8 cellular contexts compared by ENCODE assay signal in genomic region chr6:34249469-34250370, GRCh38. TPM values are rescaled to one million over a fixed set of nuclear protein-coding genes. Genes with fewer than 3 reads are reported as not detected.
DNase-seq lines count a peak whose midpoint lies in the region; ATAC-seq and TF ChIP-seq lines count a peak whose summit lies in the region.

No MANE protein-coding gene starts in this region.

- peak overlapping the region; percentile 81 for H3K9ac ChIP-seq in HCT116 (ENCODE audit: low read length)

- CTCF ChIA-PET in HCT116 (lab: Charles Lee) = interaction anchor here (0.6 to 4.9 kb wide), 9 partner anchors 13 to 890 kb away, joined by 3 to 69 read pairs (median 7); partner anchors contain the start of gene HMGA1

- H3K27ac ChIP-seq in HCT116 (ENCODE audit: low read depth, low read length) (peak overlapping the region; percentile 28; the same call in 1 of the 2 replicates), SJCRH30 (no peak overlapping the region), ovary (peak overlapping the region; percentile 30 to 64)

- no peak for TF ChIP-seq POLR2A in HCT116 (IDR thresholded peaks at IDR 0.05; ENCODE audit: borderline replicate concordance, extremely low read depth, insufficient read depth, insufficient read length)
- TF ChIP-seq POLR2A in ovary (IDR thresholded peaks at IDR 0.05) = no peak

- TF ChIP-seq RAD21 in HCT116 (IDR thresholded peaks at IDR 0.05; ENCODE audit: low read depth) = no peak

- no peak for TF ChIP-seq EP300 in ovary (IDR thresholded peaks at IDR 0.05)

- H3K4me1 ChIP-seq in HCT116 (ENCODE audit: control insufficient read depth in 1 of 2, insufficient read depth in 2 of 2, low read length in 2 of 2) (peaks cover 24 to 51% of the 10 kb centered on the region in 2 experiments; a peak in 3 of 4 replicates), SJCRH30 (peaks cover 5% of the 10 kb centered on the region; the same call in 1 of the 2 replicates), ovary (ENCODE audit: insufficient read depth) (peaks cover 4% of the 10 kb centered on the region)

- BruUV-seq in HCT116 (replicated peaks; lab: Mats Ljungman, UMichigan) = no TSS peak

- no peak for DNase-seq in HCT116 (ENCODE audit: low read depth, low spot score)
- no peak for DNase-seq in SJCRH30
- no peak for DNase-seq in fibroblast of mammary gland (ENCODE audit: low read depth)
- no peak for DNase-seq in ovary
- DNase-seq in NCI-H345 treated with DMSO at 0.1 percent for 48 hours (lab: John Stamatoyannopoulos, UW; ENCODE audit: unreplicated experiment) = no peak
- DNase-seq in activated CD8-positive, alpha-beta memory T cell treated with anti-CD3 and anti-CD28 coated beads for 24 hours = no peak
- no peak for DNase-seq in middle frontal gyrus (ENCODE audit: extremely low spot score, low spot score)

- peak overlapping the region; percentile 100 for H3K4me2 ChIP-seq in HCT116 (ENCODE audit: low read length)

- H3K9me2 ChIP-seq in HCT116 (ENCODE audit: insufficient read depth) = no peaks in the 10 kb centered on the region

- no peaks in the 10 kb centered on the region for H3K27me3 ChIP-seq in HCT116 (ENCODE audit: insufficient read depth, low read length)
- no peaks in the 10 kb centered on the region for H3K27me3 ChIP-seq in SJCRH30
- no peaks in the 10 kb centered on the region for H3K27me3 ChIP-seq in ovary

- RAD21 ChIA-PET in HCT116 (lab: Charles Lee; ENCODE audit: low non-redundant PET in 1 of 2, low total read pairs in 2 of 2, uncharacterized antibody in 2 of 2, unreplicated experiment in 2 of 2) = interaction anchor here (0.6 to 1.0 kb wide), 5 partner anchors 54 to 360 kb away, joined by 3 to 6 read pairs (median 3); no protein-coding TSS in a partner anchor

- H3K79me2 ChIP-seq in HCT116 (ENCODE audit: insufficient read depth, low read length) = no peaks in the 10 kb centered on the region

- H2AFZ ChIP-seq in HCT116 (ENCODE audit: low read depth, low read length, poor library complexity, severe bottlenecking) = no peak overlapping the region

- ATAC-seq in HCT116 = peak; percentile 17

- TF ChIP-seq CTCF in GM12875 (IDR thresholded peaks at IDR 0.05; ENCODE audit: borderline replicate concordance, insufficient read depth, low read depth, low read length) (no peak), HCT116 (IDR thresholded peaks at IDR 0.05 in 2 of 3, conservative IDR thresholded peaks at IDR 0.05 in 1 of 3; ENCODE audit: borderline replicate concordance in 1 of 3, insufficient read depth in 1 of 3, low read depth in 2 of 3, low read length in 2 of 3) (no peak), fibroblast of mammary gland (conservative IDR thresholded peaks at IDR 0.05; ENCODE audit: control insufficient read depth, insufficient read depth, low read depth, low read length) (no peak), ovary (IDR thresholded peaks at IDR 0.05) (no peak)

- H3K36me3 ChIP-seq in HCT116 (ENCODE audit: control insufficient read depth in 1 of 2, insufficient read depth in 2 of 2, low read length in 2 of 2) = peaks cover 0 to 9% of the 10 kb centered on the region in 2 experiments; a peak in 1 of 4 replicates
- H3K36me3 ChIP-seq in SJCRH30 = no peaks in the 10 kb centered on the region
- H3K36me3 ChIP-seq in ovary = no peaks in the 10 kb centered on the region

- POLR2A ChIA-PET in HCT116 (lab: Charles Lee) = interaction anchor here (0.9 to 4.9 kb wide), 6 partner anchors 10 to 176 kb away, joined by 3 to 38 read pairs (median 4); partner anchors contain the start of genes HMGA1 and RPS10

- H3K4me3 ChIP-seq in GM12875 (ENCODE audit: low read depth, low read length) (peak overlapping the region; percentile 59), HCT116 (replicated peaks in 1 of 2; ENCODE audit: low read depth in 1 of 2, low read length in 2 of 2) (peak overlapping the region; percentile 80 to 87), SJCRH30 (peak overlapping the region; percentile 65), fibroblast of mammary gland (ENCODE audit: control insufficient read depth, low read depth, low read length) (peak overlapping the region; percentile 76), ovary (peak overlapping the region; percentile 81)

- intact Hi-C loops in HCT116 (cut with micrococcal nuclease) (loop anchor here (1.0 to 2.0 kb wide), 3 partner anchors 143 to 360 kb away; partner anchors contain the start of gene NUDT3), ovary (cut with DNase I) (loop anchor here (1.0 to 10.0 kb wide), 9 partner anchors 53 to 355 kb away; partner anchors contain the start of gene NUDT3 (in 4 of the 4))

- H3K9me3 ChIP-seq in HCT116 (ENCODE audit: control insufficient read depth in 1 of 2, insufficient read depth in 1 of 2, low read depth in 1 of 2, low read length in 2 of 2) = no peaks in the 10 kb centered on the region
- no peaks in the 10 kb centered on the region for H3K9me3 ChIP-seq in SJCRH30 (replicated peaks)
- H3K9me3 ChIP-seq in ovary = no peaks in the 10 kb centered on the region

- H4K20me1 ChIP-seq in HCT116 (ENCODE audit: insufficient read depth) = no peaks in the 10 kb centered on the region

- 43 to 44% (median 44%) methylated on average over 19 to 20 of the region's 20 CpGs for WGBS in ovary, 3 donors

TF ChIP-seq in HCT116, 20 proteins besides CTCF, POLR2A, EP300 and RAD21:
- TF ChIP-seq ATF3 (IDR thresholded peaks at IDR 0.05) = no peak
- TF ChIP-seq MAX (IDR thresholded peaks at IDR 0.05) = no peak
- no peak for TF ChIP-seq EZH2phosphoT487 (IDR thresholded peaks at IDR 0.05; ENCODE audit: borderline replicate concordance)
- TF ChIP-seq SP1 (IDR thresholded peaks at IDR 0.05; ENCODE audit: low read depth) = no peak
- TF ChIP-seq SRF (IDR thresholded peaks at IDR 0.05; ENCODE audit: low read depth) = no peak
- no peak for TF ChIP-seq REST (IDR thresholded peaks at IDR 0.05; ENCODE audit: low read depth)
- TF ChIP-seq JUND (IDR thresholded peaks at IDR 0.05) = no peak
- no peak for TF ChIP-seq ZFX (IDR thresholded peaks at IDR 0.05)

RNA-seq across cellular contexts. Expression of gene SMIM29, which starts 0.9 kb away (rescaled TPM):
- total RNA-seq in HCT116 (2021; ENCODE audit: unreplicated experiment) = 25.1 TPM
- polyA plus RNA-seq in HCT116 (2012) = 31.5 and 35.5 TPM in 2 replicates
- total RNA-seq in SJCRH30 (2014; rRNA removed; shearing (Covaris generic)) = 3.1 and 3.2 TPM in 2 replicates
- total RNA-seq in ovary = 10 to 100 TPM; 14.7 to 26.6 (median 17.8) TPM
- polyA plus RNA-seq in ovary = 10 to 100 TPM in 1 of 2 donors, 1 to 10 TPM in 1; 2.0 to 26.3 TPM

RNA-seq across cellular contexts. Expression of gene HMGA1, which starts 13.0 kb away (rescaled TPM):
- 2,459 TPM for total RNA-seq in HCT116 (2021; ENCODE audit: unreplicated experiment)
- polyA plus RNA-seq in HCT116 (2012) = 2,754 and 2,816 TPM in 2 replicates
- 126 and 129 TPM in 2 replicates for total RNA-seq in SJCRH30 (2014; rRNA removed; shearing (Covaris generic))
- 10 to 100 TPM in 4 of 7 donors, 1 to 10 TPM in 3; 5.1 to 39.9 (median 10.4) TPM for total RNA-seq in ovary
- 1 to 10 TPM; 2.4 to 5.6 TPM for polyA plus RNA-seq in ovary

Comparison
In these comparisons a context has a peak if more than half of its experiments do, and no peak if none do; other contexts are left out.
1. RNA of gene HMGA1, which starts 13.0 kb away (total RNA-seq): 2,459 TPM in HCT116 (single experiment); 126 to 129 TPM in SJCRH30 and 5.1 to 39.9 TPM in ovary; every median in the first group is over 10 times any median in the second.
2. Peak in every context shown above with its lines, with median percentiles within 50 percentile points of each other: H3K4me3 ChIP-seq.